ENCODE assay signal across 1 cellular context in the genomic region with DNA sequence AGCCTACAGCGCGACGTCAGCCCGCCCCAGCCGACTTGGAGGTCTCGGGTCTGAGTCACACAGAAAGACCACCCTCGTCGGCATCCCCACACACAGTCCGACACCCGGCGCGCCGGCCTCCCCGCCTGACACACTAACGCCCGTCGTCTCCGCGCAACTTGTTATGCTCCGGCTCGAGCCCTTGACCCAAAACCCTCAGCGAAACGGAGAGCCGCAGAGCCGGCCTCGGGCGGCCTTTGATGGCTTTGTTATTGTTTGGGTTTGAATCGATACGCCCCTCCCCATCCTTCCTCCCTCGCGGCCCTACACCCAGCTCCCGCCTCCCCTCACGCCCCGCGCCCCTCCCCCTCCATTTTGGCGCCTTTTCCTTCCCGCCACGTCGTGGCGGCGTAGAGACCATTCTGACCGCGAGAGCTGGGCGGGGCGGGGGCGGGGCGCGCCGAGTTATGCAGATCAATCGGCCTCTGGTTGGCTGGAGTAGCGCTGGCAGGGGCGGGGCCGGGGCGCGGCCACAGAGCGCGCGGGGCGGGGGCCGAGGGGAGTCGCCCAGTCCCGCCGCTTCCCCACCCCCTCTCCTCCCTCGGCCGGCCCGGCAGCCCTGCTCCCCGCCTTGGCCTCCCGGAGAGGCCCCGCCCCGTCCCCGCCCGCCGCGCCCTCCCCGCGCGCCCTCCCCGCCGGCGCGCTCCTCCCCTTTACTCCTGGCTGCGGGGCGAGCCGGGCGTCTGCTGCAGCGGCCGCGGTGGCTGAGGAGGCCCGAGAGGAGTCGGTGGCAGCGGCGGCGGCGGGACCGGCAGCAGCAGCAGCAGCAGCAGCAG.
TF ChIP-seq lines count a peak whose summit lies in the region.

A gene (plus strand): TSS at position 695 of the 815 bp plus-strand sequence. CDS start 424 bp downstream, outside the sequence.

TF ChIP-seq in H1, 55 proteins besides CTCF, POLR2A, EP300 and RAD21:
- peak; percentile 46 for TF ChIP-seq NANOG (IDR thresholded peaks at IDR 0.05; ENCODE audit: insufficient read depth, low read depth, low read length, poor library complexity, severe bottlenecking)
- TF ChIP-seq PHF8 (conservative IDR thresholded peaks at IDR 0.05; ENCODE audit: low read depth, low read length): peak; percentile 54
- no peak for TF ChIP-seq CHD1 (IDR thresholded peaks at IDR 0.05; ENCODE audit: low read depth, low read length)
- TF ChIP-seq POLR2AphosphoS5 (IDR thresholded peaks at IDR 0.05; ENCODE audit: low read depth, low read length): peak; percentile 66
- no peak for TF ChIP-seq KDM5A (IDR thresholded peaks at IDR 0.05; ENCODE audit: low read length)
- peak; percentile 54; the same call in 1 of the 2 replicates for TF ChIP-seq GTF2F1 (IDR thresholded peaks at IDR 0.05; ENCODE audit: borderline replicate concordance, low read depth, low read length)
- TF ChIP-seq SIX5 (IDR thresholded peaks at IDR 0.05; ENCODE audit: low read depth, low read length): no peak
- TF ChIP-seq BRCA1 (IDR thresholded peaks at IDR 0.05; ENCODE audit: low read depth, low read length): no peak
- 0 out of 4 replicates have a peak, but pooled peaks of 1 of the 2 experiments have one; percentile 9 for TF ChIP-seq HDAC2 (IDR thresholded peaks at IDR 0.05; ENCODE audit: borderline replicate concordance in 1 of 2, low read depth in 2 of 2, low read length in 2 of 2)
- TF ChIP-seq ASH2L (IDR thresholded peaks at IDR 0.05; ENCODE audit: low read length): peak; percentile 28
- TF ChIP-seq POU5F1 (IDR thresholded peaks at IDR 0.05; ENCODE audit: low read depth, low read length): no peak
- TF ChIP-seq CBX8 (IDR thresholded peaks at IDR 0.05; ENCODE audit: borderline replicate concordance, low read depth, low read length): no peak
- TF ChIP-seq NRF1 (IDR thresholded peaks at IDR 0.05; ENCODE audit: low read depth, low read length): no peak
- TF ChIP-seq TCF12 (IDR thresholded peaks at IDR 0.05; ENCODE audit: low read depth, low read length): no peak
- no peak for TF ChIP-seq SP1 (IDR thresholded peaks at IDR 0.05; ENCODE audit: low read depth, low read length)
- TF ChIP-seq CREB1 (IDR thresholded peaks at IDR 0.05): peak; percentile 71
- TF ChIP-seq MAFK (IDR thresholded peaks at IDR 0.05; ENCODE audit: low read depth, low read length): no peak
- TF ChIP-seq TEAD4 (IDR thresholded peaks at IDR 0.05; ENCODE audit: low read depth, low read length): no peak
- 0 out of 2 replicates have a peak, but pooled peaks have one; percentile 34 for TF ChIP-seq RXRA (IDR thresholded peaks at IDR 0.05; ENCODE audit: insufficient read depth, low read depth, low read length)
- peak; percentile 81 for TF ChIP-seq TAF7 (optimal IDR thresholded peaks at IDR 0.05; ENCODE audit: borderline replicate concordance, low read depth, low read length)
- no peak for TF ChIP-seq SRF (IDR thresholded peaks at IDR 0.05; ENCODE audit: low read depth, low read length)
- TF ChIP-seq CHD2 (IDR thresholded peaks at IDR 0.05; ENCODE audit: low read length): peak; percentile 75
- TF ChIP-seq GABPA (IDR thresholded peaks at IDR 0.05; ENCODE audit: borderline replicate concordance, insufficient read depth, low read length): no peak
- peak; percentile 85 for TF ChIP-seq TBP (IDR thresholded peaks at IDR 0.05; ENCODE audit: low read depth, low read length)
- TF ChIP-seq, protein P1, sequence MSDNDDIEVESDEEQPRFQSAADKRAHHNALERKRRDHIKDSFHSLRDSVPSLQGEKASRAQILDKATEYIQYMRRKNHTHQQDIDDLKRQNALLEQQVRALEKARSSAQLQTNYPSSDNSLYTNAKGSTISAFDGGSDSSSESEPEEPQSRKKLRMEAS (IDR thresholded peaks at IDR 0.05): peak; percentile 78
- TF ChIP-seq RNF2 (IDR thresholded peaks at IDR 0.05; ENCODE audit: borderline replicate concordance, low read depth, low read length, missing control alignments, poor library complexity, severe bottlenecking): no peak
- TF ChIP-seq, protein P2, sequence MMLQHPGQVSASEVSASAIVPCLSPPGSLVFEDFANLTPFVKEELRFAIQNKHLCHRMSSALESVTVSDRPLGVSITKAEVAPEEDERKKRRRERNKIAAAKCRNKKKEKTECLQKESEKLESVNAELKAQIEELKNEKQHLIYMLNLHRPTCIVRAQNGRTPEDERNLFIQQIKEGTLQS (IDR thresholded peaks at IDR 0.05; ENCODE audit: insufficient read depth, low read depth, low read length): no peak
- TF ChIP-seq BACH1 (IDR thresholded peaks at IDR 0.05; ENCODE audit: low read length): no peak
- TF ChIP-seq, protein P3, sequence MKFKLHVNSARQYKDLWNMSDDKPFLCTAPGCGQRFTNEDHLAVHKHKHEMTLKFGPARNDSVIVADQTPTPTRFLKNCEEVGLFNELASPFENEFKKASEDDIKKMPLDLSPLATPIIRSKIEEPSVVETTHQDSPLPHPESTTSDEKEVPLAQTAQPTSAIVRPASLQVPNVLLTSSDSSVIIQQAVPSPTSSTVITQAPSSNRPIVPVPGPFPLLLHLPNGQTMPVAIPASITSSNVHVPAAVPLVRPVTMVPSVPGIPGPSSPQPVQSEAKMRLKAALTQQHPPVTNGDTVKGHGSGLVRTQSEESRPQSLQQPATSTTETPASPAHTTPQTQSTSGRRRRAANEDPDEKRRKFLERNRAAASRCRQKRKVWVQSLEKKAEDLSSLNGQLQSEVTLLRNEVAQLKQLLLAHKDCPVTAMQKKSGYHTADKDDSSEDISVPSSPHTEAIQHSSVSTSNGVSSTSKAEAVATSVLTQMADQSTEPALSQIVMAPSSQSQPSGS (IDR thresholded peaks at IDR 0.05; ENCODE audit: low read length): no peak
- peak; percentile 68; the same call in 1 of the 2 replicates for TF ChIP-seq SP4 (IDR thresholded peaks at IDR 0.05; ENCODE audit: low read length)
- no peak for TF ChIP-seq ZNF274 (IDR thresholded peaks at IDR 0.05; ENCODE audit: borderline replicate concordance, extremely low read depth, low read length)
- TF ChIP-seq, protein P4, sequence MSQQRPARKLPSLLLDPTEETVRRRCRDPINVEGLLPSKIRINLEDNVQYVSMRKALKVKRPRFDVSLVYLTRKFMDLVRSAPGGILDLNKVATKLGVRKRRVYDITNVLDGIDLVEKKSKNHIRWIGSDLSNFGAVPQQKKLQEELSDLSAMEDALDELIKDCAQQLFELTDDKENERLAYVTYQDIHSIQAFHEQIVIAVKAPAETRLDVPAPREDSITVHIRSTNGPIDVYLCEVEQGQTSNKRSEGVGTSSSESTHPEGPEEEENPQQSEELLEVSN (IDR thresholded peaks at IDR 0.05): peak; percentile 81
- TF ChIP-seq JUN (IDR thresholded peaks at IDR 0.05; ENCODE audit: low read depth, low read length): no peak
- 0 out of 2 replicates have a peak, but pooled peaks have one; percentile 9 for TF ChIP-seq JUND (IDR thresholded peaks at IDR 0.05; ENCODE audit: low read length)
- TF ChIP-seq TAF1 (IDR thresholded peaks at IDR 0.05; ENCODE audit: low read depth, low read length): peak; percentile 78
- no peak for TF ChIP-seq FOSL1 (IDR thresholded peaks at IDR 0.05; ENCODE audit: insufficient read depth, low read depth, low read length)
- TF ChIP-seq, protein P5, sequence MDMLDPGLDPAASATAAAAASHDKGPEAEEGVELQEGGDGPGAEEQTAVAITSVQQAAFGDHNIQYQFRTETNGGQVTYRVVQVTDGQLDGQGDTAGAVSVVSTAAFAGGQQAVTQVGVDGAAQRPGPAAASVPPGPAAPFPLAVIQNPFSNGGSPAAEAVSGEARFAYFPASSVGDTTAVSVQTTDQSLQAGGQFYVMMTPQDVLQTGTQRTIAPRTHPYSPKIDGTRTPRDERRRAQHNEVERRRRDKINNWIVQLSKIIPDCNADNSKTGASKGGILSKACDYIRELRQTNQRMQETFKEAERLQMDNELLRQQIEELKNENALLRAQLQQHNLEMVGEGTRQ (IDR thresholded peaks at IDR 0.05; ENCODE audit: low read length): no peak
- peak; percentile 9; the same call in 1 of the 2 replicates for TF ChIP-seq RBBP5 (IDR thresholded peaks at IDR 0.05; ENCODE audit: borderline replicate concordance, low read depth, low read length)
